ENCODE assay signal across 2 cellular contexts in genomic region chr6:3525915-3526314, GRCh38.
TF ChIP-seq lines count a peak whose summit lies in the region.

No MANE protein-coding gene starts in this region.

TF ChIP-seq in GM12878, 131 proteins besides CTCF, POLR2A, EP300 and RAD21:
- TF ChIP-seq FOXK2 (IDR thresholded peaks at IDR 0.05) (no peak), RAD51 (IDR thresholded peaks at IDR 0.05) (no peak), IRF4 (IDR thresholded peaks at IDR 0.05; ENCODE audit: low read depth, low read length) (no peak), TCF7 (IDR thresholded peaks at IDR 0.05; ENCODE audit: borderline replicate concordance) (no peak), NR2C2 (IDR thresholded peaks at IDR 0.05; ENCODE audit: borderline replicate concordance, control insufficient read depth, insufficient read length, low read depth) (peak; percentile 7)

TF ChIP-seq in H1, 55 proteins besides CTCF, POLR2A, EP300 and RAD21:
- TF ChIP-seq TEAD4 (IDR thresholded peaks at IDR 0.05; ENCODE audit: low read depth, low read length) (no peak), BRCA1 (IDR thresholded peaks at IDR 0.05; ENCODE audit: low read depth, low read length) (no peak), KDM1A (IDR thresholded peaks at IDR 0.05; ENCODE audit: borderline replicate concordance, low read length) (no peak), GTF2F1 (IDR thresholded peaks at IDR 0.05; ENCODE audit: borderline replicate concordance, low read depth, low read length) (no peak), TAF7 (optimal IDR thresholded peaks at IDR 0.05; ENCODE audit: borderline replicate concordance, low read depth, low read length) (no peak)
